11 cellular contexts compared by ENCODE assay signal in genomic region chr6:13493147-13493546, GRCh38.
"Had no signal": no experiment of that assay in that cellular context is flagged by ENCODE, and none has a peak within 500 bp of the region (broad histone marks: within the 10 kb centered on the region; RNA-seq: fewer than 3 reads in every experiment).

No MANE protein-coding gene starts in this region.

- H3K4me3 ChIP-seq: GM23248, GM23338, HAP-1 had no signal

- DNase-seq: GM23248, GOT3, H7, H9, HCEC 1CT, HFFc6 had no signal

- H3K27ac Mint-ChIP-seq: GM23338 had no signal

- H3K4me3 Mint-ChIP-seq: GM23338, H9, HFFc6 had no signal

- H3K4me1 ChIP-seq: HAP-1 had no signal

- ATAC-seq: HCT116 had no signal

- FAIRE-seq: H1, H54 had no signal

- H3K4me2 ChIP-seq: GM23338 had no signal

- H3K9me3 Mint-ChIP-seq: H9, HFFc6 had no signal

- H3K9ac ChIP-seq: GM23248 had no signal

- H3K9me3 ChIP-seq: HAP-1 had no signal

- H3K27ac ChIP-seq: GM23248 had no signal

- H2AFZ ChIP-seq: GM23248, GM23338 had no signal

- H3K36me3 ChIP-seq: HAP-1 had no signal
